Comparison of ENCODE assay signal across 1 cellular context in genomic region chr5:147530801-147531389, GRCh38.
TF ChIP-seq lines count a peak whose summit lies in the region.

No MANE protein-coding gene starts in this region.

TF ChIP-seq in HepG2, 621 proteins besides CTCF, POLR2A, EP300 and RAD21 (continued from another document):
- TF ChIP-seq ZNF784 (CRISPR knock-in tag; IDR thresholded peaks at IDR 0.05; ENCODE audit: borderline replicate concordance): no peak
- no peak for TF ChIP-seq ZZZ3 (CRISPR knock-in tag; IDR thresholded peaks at IDR 0.05; ENCODE audit: borderline replicate concordance)
- TF ChIP-seq ZC3H13 (CRISPR knock-in tag; IDR thresholded peaks at IDR 0.05): no peak
- TF ChIP-seq ZNF703 (CRISPR knock-in tag; IDR thresholded peaks at IDR 0.05; ENCODE audit: borderline replicate concordance): no peak
